ENCODE assay signal across 17 cellular contexts in genomic region chr14:84807673-84808072, GRCh38.
"Had no signal": no experiment of that assay in that cellular context is flagged by ENCODE, and none has a peak within 500 bp of the region (broad histone marks: within the 10 kb centered on the region; RNA-seq: fewer than 3 reads in every experiment).

No MANE protein-coding gene starts in this region.

- ATAC-seq: effector memory CD8-positive, alpha-beta T cell; mucosa of descending colon; natural killer cell treated with Interleukin-12 subunit alpha and Interleukin-12 subunit beta and Interleukin-15 and Interleukin-18, amount 100 ng/mL, for 72 hours; stimulated activated memory B cell treated with anti-CD40 and anti-IgM and Interleukin-4, amounts not matched to agents 10 μg/mL and 1 μg/mL and 100 μg/mL, for 72 hours; stimulated activated naive CD8-positive, alpha-beta T cell treated with anti-CD3 and anti-CD28 coated beads, Interleukin-15, Interleukin-2, amounts not matched to agents 100 U/mL and 50 U/mL, for 24 hours had no signal

- DNase-seq: effector memory CD8-positive, alpha-beta T cell; erythroblast; esophagus squamous epithelium; foreskin melanocyte; glutamatergic neuron; islet precursor cell; kidney glomerular epithelial cell; mesenchymal stem cell; mucosa of descending colon; naive B cell; spleen; stimulated activated CD4-positive, alpha-beta T cell treated with anti-CD3 and anti-CD28 coated beads, Interleukin-4, amount 100 ng/mL, for 4 hours; stimulated activated naive CD8-positive, alpha-beta T cell treated with anti-CD3 and anti-CD28 coated beads, Interleukin-15, Interleukin-2, amounts not matched to agents 100 U/mL and 50 U/mL, for 24 hours; thyroid gland; trophoblast cell had no signal
